8 cellular contexts compared by ENCODE assay signal in genomic region chr2:9003616-9004337, GRCh38. TPM values are rescaled to one million over a fixed set of nuclear protein-coding genes. Genes with fewer than 3 reads are reported as not detected.
DNase-seq lines count a peak whose midpoint lies in the region; ATAC-seq and TF ChIP-seq lines count a peak whose summit lies in the region.

Gene MBOAT2, minus strand, starts transcription at chr2:9003684. Its CDS starts 70 bp downstream, at chr2:9003614.

- peak; percentile 92 to 99 (median 98) for ATAC-seq in heart left ventricle

- H3K27me3 ChIP-seq in GM06990 (replicated peaks; ENCODE audit: control insufficient read depth, insufficient read depth, low read length) (no peaks in the 10 kb centered on the region), adrenal gland (no peaks in the 10 kb centered on the region), heart left ventricle (no peaks in the 10 kb centered on the region), transverse colon (no peaks in the 10 kb centered on the region)

- TF ChIP-seq POLR2A in adrenal gland (IDR thresholded peaks at IDR 0.05) (peak in 1 of 2 donors; percentile 42), heart left ventricle (IDR thresholded peaks at IDR 0.05) (peak in 1 of 2 donors; percentile 73), transverse colon (IDR thresholded peaks at IDR 0.05) (peak; percentile 66)

- 1 to 2% (median 1%) methylated on average over 16 to 103 of the region's 104 CpGs for WGBS in adrenal gland, 4 donors
- WGBS in heart left ventricle, 4 donors, result 0 to 1% (median 1%) methylated on average over 12 to 103 of the region's 104 CpGs
- WGBS in transverse colon (ENCODE audit: low coverage in 1 of 2), 2 donors, result 0% methylated on average over 29 of the region's 104 CpGs; no CpG with 5 or more reads in 1 of the 2 donors

- TF ChIP-seq CTCF in GM06990 (IDR thresholded peaks at IDR 0.05; ENCODE audit: insufficient read depth, low read length, poor library complexity, severe bottlenecking), result no peak
- TF ChIP-seq CTCF in HFF-Myc (IDR thresholded peaks at IDR 0.05; ENCODE audit: low read depth, low read length, missing control alignments), result no peak
- no peak for TF ChIP-seq CTCF in adrenal gland (IDR thresholded peaks at IDR 0.05)
- no peak for TF ChIP-seq CTCF in heart left ventricle (IDR thresholded peaks at IDR 0.05)
- no peak for TF ChIP-seq CTCF in transverse colon (IDR thresholded peaks at IDR 0.05)

- H3K4me1 ChIP-seq in adrenal gland (replicated peaks in 1 of 2), result peaks cover 5% of the 10 kb centered on the region in 2 donors
- H3K4me1 ChIP-seq in heart left ventricle, result peaks cover 0 to 21% (median 3%) of the 10 kb centered on the region in 12 donors
- H3K4me1 ChIP-seq in transverse colon, result peaks cover 0 to 44% (median 25%) of the 10 kb centered on the region in 4 donors

- no peak for TF ChIP-seq EP300 in transverse colon (IDR thresholded peaks at IDR 0.05; ENCODE audit: low read depth)

- in situ Hi-C loops in transverse colon (cut with MboI; ENCODE audit: low pct_ligation_motif_present in 1 of 4, low pct_unique_long_range_greater_than_20kb in 1 of 4, low sequenced_read_pairs in 3 of 4), result no loop called here

- H3K36me3 ChIP-seq in GM06990 (ENCODE audit: control insufficient read depth, insufficient read depth, low read length) (no peaks in the 10 kb centered on the region), adrenal gland (replicated peaks in 1 of 2) (no peaks in the 10 kb centered on the region), heart left ventricle (no peaks in the 10 kb centered on the region), transverse colon (no peaks in the 10 kb centered on the region)

- no peaks in the 10 kb centered on the region for H3K9me3 ChIP-seq in adrenal gland (replicated peaks in 1 of 3)
- no peaks in the 10 kb centered on the region for H3K9me3 ChIP-seq in heart left ventricle
- no peaks in the 10 kb centered on the region for H3K9me3 ChIP-seq in transverse colon

- peak within 1 kb of the TSS; percentile 68 for H3K4me3 ChIP-seq in GM06990 (replicated peaks; ENCODE audit: low read depth, low read length)
- peak within 1 kb of the TSS; percentile 62 for H3K4me3 ChIP-seq in HFF-Myc (replicated peaks; ENCODE audit: low read depth, low read length)
- H3K4me3 ChIP-seq in adrenal gland, result peak within 1 kb of the TSS; percentile 32 to 82 (median 40)
- peak within 1 kb of the TSS; percentile 60 to 96 (median 74) for H3K4me3 ChIP-seq in heart left ventricle
- H3K4me3 ChIP-seq in transverse colon, result peak within 1 kb of the TSS; percentile 66 to 91 (median 81)

- DNase-seq in GM06990 (ENCODE audit: extremely low read depth, insufficient read length), result peak; percentile 73
- DNase-seq in HFF-Myc (ENCODE audit: extremely low read depth, low read depth), result no peak
- peak; percentile 86 for DNase-seq in NCI-H1092 (lab: John Stamatoyannopoulos, UW)
- DNase-seq in T follicular helper cell (ENCODE audit: low read depth), result peak; percentile 55
- DNase-seq in adrenal gland, result peak; percentile 63 to 87 (median 76)
- peak; percentile 90 to 94 (median 90) for DNase-seq in heart left ventricle
- peak; percentile 83 for DNase-seq in pons (ENCODE audit: low spot score)
- peak; percentile 87 for DNase-seq in transverse colon

- intact Hi-C loops in adrenal gland (cut with DNase I) (no loop called here), heart left ventricle (cut with DNase I) (loop anchor here in 2 of 10 donors (2.0 to 10.0 kb wide), 2 partner anchors 91 to 169 kb away; partner anchors contain the start of gene KIDINS220 (in 1 of the 2)), transverse colon (cut with DNase I; ENCODE audit: low total_unique reads) (no loop called here)

- H3K27ac ChIP-seq in adrenal gland, result peak within 1 kb of the TSS in 2 of 5 donors; percentile 47 to 74
- H3K27ac ChIP-seq in heart left ventricle, result peak within 1 kb of the TSS in 11 of 12 donors; percentile 47 to 87 (median 76)
- H3K27ac ChIP-seq in transverse colon, result peak within 1 kb of the TSS; percentile 80 to 93 (median 84)

RNA-seq across cellular contexts. Expression of gene MBOAT2, which starts in this region (rescaled TPM):
- total RNA-seq in adrenal gland (1 to 10 TPM in 6 of 8 donors, under 1 TPM in 2; 0.24 to 3.8 (median 2.1) TPM), heart left ventricle (10 to 100 TPM; 12.9 to 34.9 (median 17.3) TPM), transverse colon (100 to 1,000 TPM in 1 of 4 donors, 10 to 100 TPM in 2, 1 to 10 TPM in 1; 10.0 to 132 (median 89.2) TPM)
- polyA plus RNA-seq in adrenal gland (1 to 10 TPM; 1.9 to 3.7 (median 3.4) TPM), heart left ventricle (10 to 100 TPM in 1 of 2 donors, 1 to 10 TPM in 1; 4.5 to 16.1 TPM)
